9 cellular contexts compared by ENCODE assay signal in the genomic region with DNA sequence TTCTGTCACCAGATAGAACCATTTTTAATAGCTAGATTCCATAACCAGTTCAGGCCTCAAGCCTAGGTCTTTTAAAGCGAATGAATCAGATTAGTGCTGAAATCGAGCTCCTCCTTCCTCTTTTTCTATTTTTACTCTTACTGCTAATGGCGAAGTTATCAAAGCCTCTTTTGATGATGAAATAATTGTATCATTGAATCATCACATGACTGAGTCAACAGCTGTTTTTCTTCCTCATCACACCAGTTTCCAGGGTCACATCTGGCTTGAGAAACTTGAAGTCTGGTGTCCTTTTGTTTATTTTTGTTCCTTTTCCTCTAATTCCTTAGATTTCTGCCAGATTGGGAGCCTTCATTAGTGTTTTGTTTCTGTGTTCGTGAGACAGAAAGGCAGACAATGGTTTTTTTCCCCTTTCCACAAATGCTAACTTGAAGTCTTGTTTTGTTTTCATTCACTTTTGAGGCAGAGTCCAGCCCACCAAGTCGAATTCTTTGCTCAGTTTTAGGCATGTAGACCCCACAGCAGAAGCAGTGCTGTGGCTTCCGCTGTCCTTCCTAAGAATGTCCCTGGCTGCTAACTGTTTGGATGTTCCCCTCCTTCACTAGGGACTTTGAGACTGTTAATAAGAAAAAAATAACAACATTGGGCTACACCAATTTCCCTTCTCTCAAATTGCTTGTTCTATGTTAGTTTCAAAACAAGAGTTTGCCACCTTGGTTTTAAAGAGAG. TPM values are rescaled to one million over a fixed set of nuclear protein-coding genes. Genes with fewer than 3 reads are reported as not detected.
A peak's percentile ranks its signal among the peaks of the same experiment; 100 is the strongest.
DNase-seq lines count a peak whose midpoint lies in the region; ATAC-seq and TF ChIP-seq lines count a peak whose summit lies in the region.
"Had no signal": no experiment of that assay in that cellular context is flagged by ENCODE, and none has a peak within 500 bp of the region (broad histone marks: within the 10 kb centered on the region; RNA-seq: fewer than 3 reads in every experiment).

No MANE protein-coding gene starts in this region.

- WGBS in body of pancreas, 2 donors = 46 to 57% methylated on average over 6 of the region's 6 CpGs
- WGBS in hepatocyte (ENCODE audit: low lambda C conversion rate, missing lambda C conversion rate) = 66% methylated on average over 6 of the region's 6 CpGs
- WGBS in stomach, 5 donors = 45 to 61% (median 54%) methylated on average over 6 of the region's 6 CpGs

- H3K27me3 ChIP-seq in body of pancreas (no peaks in the 10 kb centered on the region), hepatocyte (no peaks in the 10 kb centered on the region), stomach (no peaks in the 10 kb centered on the region)

- intact Hi-C loops in body of pancreas (cut with DNase I) (no loop called here), stomach (cut with DNase I; ENCODE audit: low total_unique reads) (no loop called here)

- H2AFZ ChIP-seq in hepatocyte = no peak overlapping the region

- no peaks in the 10 kb centered on the region for H3K9me2 ChIP-seq in hepatocyte (replicated peaks; ENCODE audit: insufficient read depth)

- H3K27ac ChIP-seq in body of pancreas (peak overlapping the region in 2 of 4 donors; percentile 12 to 20), hepatocyte (peak overlapping the region; percentile 74), stomach (peak overlapping the region in 4 of 5 donors; percentile 54 to 68 (median 66))

- H3K4me3 ChIP-seq in HFF-Myc (replicated peaks; ENCODE audit: low read depth, low read length) = no peak overlapping the region
- no peak overlapping the region for H3K4me3 ChIP-seq in body of pancreas
- H3K4me3 ChIP-seq in hepatocyte = no peak overlapping the region
- H3K4me3 ChIP-seq in stomach = no peak overlapping the region

- no peak for TF ChIP-seq EP300 in stomach (IDR thresholded peaks at IDR 0.05)

- no peaks in the 10 kb centered on the region for H3K36me3 ChIP-seq in body of pancreas (replicated peaks in 1 of 2; ENCODE audit: insufficient read depth in 1 of 2, low read depth in 2 of 2)
- no peaks in the 10 kb centered on the region for H3K36me3 ChIP-seq in hepatocyte (replicated peaks; ENCODE audit: insufficient read depth, low read depth)
- H3K36me3 ChIP-seq in stomach = no peaks in the 10 kb centered on the region

- H3K9me3 ChIP-seq in body of pancreas = no peaks in the 10 kb centered on the region
- H3K9me3 ChIP-seq in hepatocyte (ENCODE audit: low read depth) = no peaks in the 10 kb centered on the region
- H3K9me3 ChIP-seq in stomach = no peaks in the 10 kb centered on the region

- no peak overlapping the region for H3K4me2 ChIP-seq in hepatocyte

- TF ChIP-seq POLR2A in body of pancreas (IDR thresholded peaks at IDR 0.05) (no peak), stomach (IDR thresholded peaks at IDR 0.05) (no peak)

- TF ChIP-seq CTCF in HFF-Myc (IDR thresholded peaks at IDR 0.05; ENCODE audit: low read depth, low read length, missing control alignments) (no peak), body of pancreas (IDR thresholded peaks at IDR 0.05) (no peak), hepatocyte (IDR thresholded peaks at IDR 0.05; ENCODE audit: poor library complexity) (no peak), stomach (IDR thresholded peaks at IDR 0.05) (no peak)

- DNase-seq in HFF-Myc (ENCODE audit: extremely low read depth, low read depth) (peak; percentile 63), body of pancreas (peak in 1 of 4 donors; percentile 21), hepatocyte (ENCODE audit: low spot score) (no peak), stomach (no peak), NCI-H1048 (lab: John Stamatoyannopoulos, UW) (no peak), OCI-M2 (lab: John Stamatoyannopoulos, UW; ENCODE audit: unreplicated experiment) (no peak)
- no peak for DNase-seq in activated CD4-positive, CD25-positive, alpha-beta regulatory T cell treated with anti-CD3 and anti-CD28 coated beads, Interleukin-2, amount 50 U/mL, for 72 hours
- DNase-seq: T1000 had no signal

- peak; percentile 30 for ATAC-seq in body of pancreas
- ATAC-seq in GM18867 (IDR thresholded peaks at IDR 0.05; ENCODE audit: unreplicated experiment) = no peak

- H3K4me1 ChIP-seq in body of pancreas = no peaks in the 10 kb centered on the region
- peaks cover 8% of the 10 kb centered on the region for H3K4me1 ChIP-seq in hepatocyte (ENCODE audit: insufficient read depth)
- peaks cover 0 to 31% (median 20%) of the 10 kb centered on the region in 4 donors for H3K4me1 ChIP-seq in stomach

- no peaks in the 10 kb centered on the region for H3K79me2 ChIP-seq in hepatocyte

- no peaks in the 10 kb centered on the region for H4K20me1 ChIP-seq in hepatocyte (ENCODE audit: insufficient read depth, poor library complexity, severe bottlenecking)

RNA-seq across cellular contexts. Expression of a gene that starts 51.9 kb away (rescaled TPM):
- total RNA-seq in body of pancreas (10 to 100 TPM; 14.2 to 18.7 TPM), hepatocyte (118 and 132 TPM in 2 replicates), stomach (100 to 1,000 TPM in 1 of 5 donors, 10 to 100 TPM in 4; 14.7 to 422 (median 54.9) TPM)
- polyA plus RNA-seq in hepatocyte (125 and 161 TPM in 2 replicates), stomach (10 to 100 TPM; 30.1 to 39.7 (median 35.6) TPM)
